14 cellular contexts compared by ENCODE assay signal in genomic region chr7:1053002-1053411, GRCh38. TPM values are rescaled to one million over a fixed set of nuclear protein-coding genes. Genes with fewer than 3 reads are reported as not detected.
DNase-seq lines count a peak whose midpoint lies in the region; ATAC-seq and TF ChIP-seq lines count a peak whose summit lies in the region.
"Had no signal": no experiment of that assay in that cellular context is flagged by ENCODE, and none has a peak within 500 bp of the region (broad histone marks: within the 10 kb centered on the region; RNA-seq: fewer than 3 reads in every experiment).

No MANE protein-coding gene starts in this region.

- intact Hi-C loops in body of pancreas (cut with DNase I): no loop called here
- intact Hi-C loops in sigmoid colon (cut with DNase I): no loop called here

- DNase-seq in GM23338 (ENCODE audit: low spot score) (peak; percentile 61), body of pancreas (no peak), right atrium auricular region (ENCODE audit: low spot score) (no peak), sigmoid colon (no peak)
- no peak for DNase-seq in stimulated activated CD4-positive, alpha-beta T cell treated with anti-CD3 and anti-CD28 coated beads, Interleukin-1b, Interleukin-23, amount 100 ng/mL, for 48 hours
- no peak for DNase-seq in activated CD8-positive, alpha-beta memory T cell treated with anti-CD3 and anti-CD28 coated beads, Interleukin-2, amount 50 U/mL, for 48 hours
- DNase-seq: activated CD8-positive, alpha-beta memory T cell treated with anti-CD3 and anti-CD28 coated beads, Interleukin-2, amount 50 U/mL, for 4 hours; naive B cell; NCI-H226 had no signal

- peak; percentile 78 for ATAC-seq in GM23338
- ATAC-seq in body of pancreas: peak; percentile 22
- ATAC-seq in SK-N-SH treated with all-trans-retinoic acid at 6 μM for 48 hours: no peak
- no peak for ATAC-seq in GM18870 (IDR thresholded peaks at IDR 0.05; ENCODE audit: unreplicated experiment)

- H3K36me3 ChIP-seq in GM23338 (ENCODE audit: insufficient read depth) (no peaks in the 10 kb centered on the region), body of pancreas (replicated peaks in 1 of 2; ENCODE audit: insufficient read depth in 1 of 2, low read depth in 2 of 2) (peaks cover 0 to 1% of the 10 kb centered on the region in 2 donors), right atrium auricular region (peaks cover 5% of the 10 kb centered on the region), sigmoid colon (peaks cover 0 to 8% (median 0%) of the 10 kb centered on the region in 4 donors)

- H3K4me3 ChIP-seq in GM23338: no peak overlapping the region
- no peak overlapping the region for H3K4me3 ChIP-seq in body of pancreas
- H3K4me3 ChIP-seq in right atrium auricular region: no peak overlapping the region
- H3K4me3 ChIP-seq in sigmoid colon: no peak overlapping the region
- H3K4me3 ChIP-seq: smooth muscle cell had no signal

- peaks cover 8% of the 10 kb centered on the region; the same call in 1 of the 2 replicates for H3K4me1 ChIP-seq in GM23338 (ENCODE audit: insufficient read depth)
- no peaks in the 10 kb centered on the region for H3K4me1 ChIP-seq in body of pancreas
- peaks cover 0 to 87% of the 10 kb centered on the region in 2 donors for H3K4me1 ChIP-seq in right atrium auricular region
- H3K4me1 ChIP-seq in sigmoid colon: peaks cover 0 to 62% (median 55%) of the 10 kb centered on the region in 4 donors

- no peaks in the 10 kb centered on the region for H3F3A ChIP-seq in GM23338 (replicated peaks; ENCODE audit: low read depth)

- H3K9me3 ChIP-seq in body of pancreas (no peaks in the 10 kb centered on the region), right atrium auricular region (no peaks in the 10 kb centered on the region), sigmoid colon (no peaks in the 10 kb centered on the region)

- TF ChIP-seq EP300 in sigmoid colon (IDR thresholded peaks at IDR 0.05): no peak

- H2AFZ ChIP-seq in GM23338: no peak overlapping the region

- TF ChIP-seq CTCF in GM23338 (conservative IDR thresholded peaks at IDR 0.05; ENCODE audit: low read depth in 2 of 2): no peak
- TF ChIP-seq CTCF in body of pancreas (IDR thresholded peaks at IDR 0.05): no peak
- TF ChIP-seq CTCF in right atrium auricular region (IDR thresholded peaks at IDR 0.05): no peak
- TF ChIP-seq CTCF in sigmoid colon (IDR thresholded peaks at IDR 0.05): no peak

- H3K36me3 Mint-ChIP-seq in GM23338 (ENCODE audit: low read depth): no peaks in the 10 kb centered on the region
- H3K36me3 Mint-ChIP-seq: naive B cell had no signal

- peak overlapping the region; percentile 80 for H3K27ac Mint-ChIP-seq in GM23338
- H3K27ac Mint-ChIP-seq: naive B cell had no signal

- peaks cover 32% of the 10 kb centered on the region for H3K4me1 Mint-ChIP-seq in GM23338

- H3K9me2 ChIP-seq in GM23338 (ENCODE audit: insufficient read depth): no peaks in the 10 kb centered on the region

- no peaks in the 10 kb centered on the region for H3K9me3 Mint-ChIP-seq in GM23338
- H3K9me3 Mint-ChIP-seq: naive B cell had no signal

- peaks cover 6% of the 10 kb centered on the region for H3K27me3 Mint-ChIP-seq in GM23338 (ENCODE audit: insufficient read depth, low read depth, poor library complexity)

- no peaks in the 10 kb centered on the region for H4K20me1 ChIP-seq in GM23338 (replicated peaks; ENCODE audit: insufficient read depth)

- H3K4me3 Mint-ChIP-seq in GM23338: no peak overlapping the region

- H3K27me3 ChIP-seq in GM23338 (ENCODE audit: insufficient read depth): no peaks in the 10 kb centered on the region
- no peaks in the 10 kb centered on the region for H3K27me3 ChIP-seq in body of pancreas
- H3K27me3 ChIP-seq in right atrium auricular region: no peaks in the 10 kb centered on the region
- no peaks in the 10 kb centered on the region for H3K27me3 ChIP-seq in sigmoid colon

- peaks cover 3% of the 10 kb centered on the region; the same call in 1 of the 2 replicates for H3K79me2 ChIP-seq in GM23338 (replicated peaks; ENCODE audit: insufficient read depth)

- no peak overlapping the region; the same call in 1 of the 2 replicates for H3K4me2 ChIP-seq in GM23338
- H3K4me2 ChIP-seq: smooth muscle cell had no signal

- WGBS in body of pancreas, 2 donors: 65% methylated on average over 2 to 12 of the region's 17 CpGs
- WGBS in sigmoid colon, 2 donors: 73 to 86% methylated on average over 17 of the region's 17 CpGs

- H3K27ac ChIP-seq in GM23338 (ENCODE audit: low read depth) (no peak overlapping the region), body of pancreas (peak overlapping the region in 2 of 4 donors; percentile 55 to 60), right atrium auricular region (peak overlapping the region; percentile 65 to 69), sigmoid colon (peak overlapping the region; percentile 71 to 78 (median 76))
- H3K27ac ChIP-seq: epithelial cell of prostate had no signal

- no peak for TF ChIP-seq POLR2A in body of pancreas (IDR thresholded peaks at IDR 0.05)
- TF ChIP-seq POLR2A in sigmoid colon (IDR thresholded peaks at IDR 0.05): no peak

TF ChIP-seq in GM23338, 12 proteins besides CTCF, POLR2A, EP300 and RAD21 (continues in another document):
- no peak for TF ChIP-seq ZNF114 (CRISPR knock-in tag; IDR thresholded peaks at IDR 0.05)
- TF ChIP-seq, protein P1, sequence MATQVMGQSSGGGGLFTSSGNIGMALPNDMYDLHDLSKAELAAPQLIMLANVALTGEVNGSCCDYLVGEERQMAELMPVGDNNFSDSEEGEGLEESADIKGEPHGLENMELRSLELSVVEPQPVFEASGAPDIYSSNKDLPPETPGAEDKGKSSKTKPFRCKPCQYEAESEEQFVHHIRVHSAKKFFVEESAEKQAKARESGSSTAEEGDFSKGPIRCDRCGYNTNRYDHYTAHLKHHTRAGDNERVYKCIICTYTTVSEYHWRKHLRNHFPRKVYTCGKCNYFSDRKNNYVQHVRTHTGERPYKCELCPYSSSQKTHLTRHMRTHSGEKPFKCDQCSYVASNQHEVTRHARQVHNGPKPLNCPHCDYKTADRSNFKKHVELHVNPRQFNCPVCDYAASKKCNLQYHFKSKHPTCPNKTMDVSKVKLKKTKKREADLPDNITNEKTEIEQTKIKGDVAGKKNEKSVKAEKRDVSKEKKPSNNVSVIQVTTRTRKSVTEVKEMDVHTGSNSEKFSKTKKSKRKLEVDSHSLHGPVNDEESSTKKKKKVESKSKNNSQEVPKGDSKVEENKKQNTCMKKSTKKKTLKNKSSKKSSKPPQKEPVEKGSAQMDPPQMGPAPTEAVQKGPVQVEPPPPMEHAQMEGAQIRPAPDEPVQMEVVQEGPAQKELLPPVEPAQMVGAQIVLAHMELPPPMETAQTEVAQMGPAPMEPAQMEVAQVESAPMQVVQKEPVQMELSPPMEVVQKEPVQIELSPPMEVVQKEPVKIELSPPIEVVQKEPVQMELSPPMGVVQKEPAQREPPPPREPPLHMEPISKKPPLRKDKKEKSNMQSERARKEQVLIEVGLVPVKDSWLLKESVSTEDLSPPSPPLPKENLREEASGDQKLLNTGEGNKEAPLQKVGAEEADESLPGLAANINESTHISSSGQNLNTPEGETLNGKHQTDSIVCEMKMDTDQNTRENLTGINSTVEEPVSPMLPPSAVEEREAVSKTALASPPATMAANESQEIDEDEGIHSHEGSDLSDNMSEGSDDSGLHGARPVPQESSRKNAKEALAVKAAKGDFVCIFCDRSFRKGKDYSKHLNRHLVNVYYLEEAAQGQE (IDR thresholded peaks at IDR 0.05; ENCODE audit: unreplicated experiment): no peak

TF ChIP-seq in SK-N-SH treated with all-trans-retinoic acid at 6 μM for 48 hours, 23 proteins besides CTCF, POLR2A, EP300 and RAD21 (continues in another document):
- no peak for TF ChIP-seq ZNF8 (CRISPR knock-in tag; IDR thresholded peaks at IDR 0.05)
- TF ChIP-seq GLIS3 (CRISPR knock-in tag; IDR thresholded peaks at IDR 0.05): no peak
- TF ChIP-seq ZNF70 (CRISPR knock-in tag; IDR thresholded peaks at IDR 0.05): no peak
- TF ChIP-seq, protein P2, sequence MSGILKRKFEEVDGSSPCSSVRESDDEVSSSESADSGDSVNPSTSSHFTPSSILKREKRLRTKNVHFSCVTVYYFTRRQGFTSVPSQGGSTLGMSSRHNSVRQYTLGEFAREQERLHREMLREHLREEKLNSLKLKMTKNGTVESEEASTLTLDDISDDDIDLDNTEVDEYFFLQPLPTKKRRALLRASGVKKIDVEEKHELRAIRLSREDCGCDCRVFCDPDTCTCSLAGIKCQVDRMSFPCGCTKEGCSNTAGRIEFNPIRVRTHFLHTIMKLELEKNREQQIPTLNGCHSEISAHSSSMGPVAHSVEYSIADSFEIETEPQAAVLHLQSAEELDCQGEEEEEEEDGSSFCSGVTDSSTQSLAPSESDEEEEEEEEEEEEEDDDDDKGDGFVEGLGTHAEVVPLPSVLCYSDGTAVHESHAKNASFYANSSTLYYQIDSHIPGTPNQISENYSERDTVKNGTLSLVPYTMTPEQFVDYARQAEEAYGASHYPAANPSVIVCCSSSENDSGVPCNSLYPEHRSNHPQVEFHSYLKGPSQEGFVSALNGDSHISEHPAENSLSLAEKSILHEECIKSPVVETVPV (CRISPR knock-in tag; IDR thresholded peaks at IDR 0.05): no peak
- TF ChIP-seq CSDC2 (CRISPR knock-in tag; IDR thresholded peaks at IDR 0.05): no peak
- TF ChIP-seq TOX (CRISPR knock-in tag; IDR thresholded peaks at IDR 0.05; ENCODE audit: borderline replicate concordance): no peak
- no peak for TF ChIP-seq ZFP3 (CRISPR knock-in tag; IDR thresholded peaks at IDR 0.05)
- TF ChIP-seq ZFP30 (CRISPR knock-in tag; IDR thresholded peaks at IDR 0.05): no peak
- TF ChIP-seq ARNTL (CRISPR knock-in tag; IDR thresholded peaks at IDR 0.05; ENCODE audit: borderline replicate concordance, low read depth): no peak
- no peak for TF ChIP-seq ZNF565 (CRISPR knock-in tag; conservative IDR thresholded peaks at IDR 0.05; ENCODE audit: low read depth)
- TF ChIP-seq ZC3H10 (CRISPR knock-in tag; IDR thresholded peaks at IDR 0.05): no peak
- no peak for TF ChIP-seq SNAI2 (CRISPR knock-in tag; IDR thresholded peaks at IDR 0.05)

RNA-seq across cellular contexts. Expression of gene GPR146, which starts 8.7 kb away (rescaled TPM):
- 0.16 and 0.28 TPM in 2 replicates for total RNA-seq in GM23338 (2014; rRNA removed; shearing (Covaris generic))
- polyA plus RNA-seq in GM23338 (2016; fragmentation: Nextera tagmentation; extraction: Ambion mirVana): 0.37 TPM in 1 of 2 replicates, not detected in the other
- total RNA-seq in body of pancreas: 10 to 100 TPM in 1 of 2 donors, 1 to 10 TPM in 1; 8.8 to 11.2 TPM
- total RNA-seq in right atrium auricular region: 10 to 100 TPM; 13.4 to 18.6 TPM
- total RNA-seq in sigmoid colon: 10 to 100 TPM; 10.8 to 33.5 (median 27.2) TPM
- polyA plus RNA-seq in sigmoid colon: 1 to 10 TPM; 3.0 to 7.1 (median 5.5) TPM
- total RNA-seq: MCF 10A had no signal

RNA-seq across cellular contexts. Expression of gene GPER1, which starts 34.9 kb away (rescaled TPM):
- 2.8 TPM in 1 of 2 replicates, not detected in the other for total RNA-seq in GM23338 (2014; rRNA removed; shearing (Covaris generic))
- polyA plus RNA-seq in GM23338 (2016; fragmentation: Nextera tagmentation; extraction: Ambion mirVana) (0.42 and 0.89 TPM in 2 replicates), sigmoid colon (1 to 10 TPM; 3.5 to 4.2 (median 3.9) TPM)
- total RNA-seq in body of pancreas (1 to 10 TPM in 1 of 2 donors, not detected in 1; 1.0 TPM), right atrium auricular region (1 to 10 TPM; 4.6 to 6.9 TPM), sigmoid colon (10 to 100 TPM in 2 of 4 donors, 1 to 10 TPM in 2; 4.6 to 15.8 (median 8.1) TPM)

Comparison
In these comparisons a context has a peak if more than half of its experiments do, and no peak if none do; other contexts are left out.
1. ATAC-seq: peak in GM23338 (single experiment) and body of pancreas (single experiment); none in SK-N-SH treated with all-trans-retinoic acid at 6 μM for 48 hours (single experiment) and GM18870 (single experiment).